In the genomic region with DNA sequence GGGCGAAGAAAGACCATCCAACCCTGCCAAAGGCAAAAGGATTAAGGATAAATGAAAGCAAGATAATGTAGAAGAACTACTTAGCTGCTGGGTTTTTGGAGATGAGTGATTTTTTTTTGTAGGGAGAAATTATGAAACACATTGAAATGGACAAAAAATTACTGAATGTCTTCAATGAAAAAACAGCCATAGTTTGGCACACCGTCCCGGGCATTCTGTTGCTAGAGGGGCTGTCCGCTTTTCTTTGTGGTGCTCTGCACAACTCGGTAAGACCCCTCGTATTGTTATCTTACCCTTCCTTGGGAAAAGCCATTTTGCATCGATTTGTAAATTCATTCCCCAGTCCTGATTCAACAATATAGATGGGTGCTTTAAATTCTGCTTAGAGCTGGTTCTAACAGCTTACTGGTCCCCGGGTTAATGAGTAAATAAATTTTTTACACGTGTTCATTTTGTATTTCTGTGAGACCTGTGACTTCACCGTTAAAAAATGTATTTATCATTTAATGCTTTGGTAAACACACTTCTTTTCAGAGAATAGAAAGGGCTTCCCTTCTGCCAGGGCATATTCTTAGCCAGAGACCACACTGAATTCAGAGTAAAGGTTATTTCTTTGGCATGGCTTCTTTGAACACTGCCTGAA, we compare ENCODE assay signal across 8 cellular contexts. TPM values are rescaled to one million over a fixed set of nuclear protein-coding genes. Genes with fewer than 3 reads are reported as not detected.
DNase-seq lines count a peak whose midpoint lies in the region; FAIRE-seq and TF ChIP-seq lines count a peak whose summit lies in the region.

No MANE protein-coding gene starts in this region.

- FAIRE-seq in keratinocyte (lab: Jason Lieb, UNC): no peak

- H3K4me3 ChIP-seq in SU-DHL-6 (ENCODE audit: insufficient read depth, low read length, poor library complexity, severe bottlenecking): peak overlapping the region; percentile 59
- peak overlapping the region; percentile 91 to 99 (median 98) for H3K4me3 ChIP-seq in keratinocyte (ENCODE audit: control insufficient read depth in 2 of 3, extremely low read depth in 1 of 3, insufficient read depth in 2 of 3, low read depth in 1 of 3, low read length in 3 of 3)
- H3K4me3 ChIP-seq in transverse colon: peak overlapping the region; percentile 21 to 91 (median 68)

- no peaks in the 10 kb centered on the region for H3K36me3 ChIP-seq in SU-DHL-6 (ENCODE audit: low read length)
- peaks cover 0 to 4% of the 10 kb centered on the region in 2 experiments for H3K36me3 ChIP-seq in keratinocyte (ENCODE audit: control insufficient read depth in 2 of 2, extremely low read depth in 1 of 2, insufficient read depth in 2 of 2, low read length in 2 of 2)
- H3K36me3 ChIP-seq in transverse colon: no peaks in the 10 kb centered on the region

- H3K9ac ChIP-seq in SU-DHL-6 (ENCODE audit: low read length) (peak overlapping the region; percentile 73), keratinocyte (ENCODE audit: control insufficient read depth, extremely low read depth, insufficient read depth, low read length) (peak overlapping the region; percentile 94)

- TF ChIP-seq POLR2A in transverse colon (IDR thresholded peaks at IDR 0.05): no peak

- H3K79me2 ChIP-seq in SU-DHL-6 (ENCODE audit: insufficient read depth, low read length) (peaks cover 38% of the 10 kb centered on the region), keratinocyte (ENCODE audit: control insufficient read depth, insufficient read depth, low read length) (peaks cover 39% of the 10 kb centered on the region)

- H3K9me3 ChIP-seq in SU-DHL-6 (ENCODE audit: insufficient read depth, low read length): no peaks in the 10 kb centered on the region
- no peaks in the 10 kb centered on the region for H3K9me3 ChIP-seq in keratinocyte (ENCODE audit: control insufficient read depth, low read depth, low read length)
- H3K9me3 ChIP-seq in transverse colon: no peaks in the 10 kb centered on the region

- no peaks in the 10 kb centered on the region for H3K9me1 ChIP-seq in keratinocyte (ENCODE audit: control insufficient read depth, extremely low read depth, insufficient read depth, low read length)

- H4K20me1 ChIP-seq in SU-DHL-6 (ENCODE audit: low read depth, low read length) (peaks cover 7% of the 10 kb centered on the region; the same call in 1 of the 2 replicates), keratinocyte (ENCODE audit: control insufficient read depth, extremely low read depth, insufficient read depth, low read length) (peaks cover 3% of the 10 kb centered on the region)

- H3K9me2 ChIP-seq in SU-DHL-6 (replicated peaks; ENCODE audit: insufficient read depth, low read length): no peaks in the 10 kb centered on the region

- DNase-seq in NCI-H2196 (lab: John Stamatoyannopoulos, UW; ENCODE audit: unreplicated experiment): peak; percentile 23
- no peak for DNase-seq in NCI-H2196 treated with DMSO at 0.1 percent for 48 hours (lab: John Stamatoyannopoulos, UW; ENCODE audit: unreplicated experiment)
- DNase-seq in keratinocyte (ENCODE audit: low read depth, low spot score): no peak
- DNase-seq in transverse colon: no peak
- no peak for DNase-seq in COR-L47 (lab: John Stamatoyannopoulos, UW)
- DNase-seq in Ammon's horn (ENCODE audit: low spot score): no peak
- no peak for DNase-seq in activated CD4-positive, alpha-beta T cell treated with anti-CD3 and anti-CD28 coated beads, Interleukin-2, amount 50 U/mL, for 48 hours

- peaks cover 36% of the 10 kb centered on the region for H3K4me1 ChIP-seq in keratinocyte (ENCODE audit: control insufficient read depth, extremely low read depth, insufficient read depth, low read length)
- H3K4me1 ChIP-seq in transverse colon: peaks cover 5 to 40% (median 30%) of the 10 kb centered on the region in 4 donors

- H3K27ac ChIP-seq in SU-DHL-6 (ENCODE audit: low read depth, low read length): peak overlapping the region; percentile 57; the same call in 1 of the 2 replicates
- peak overlapping the region; percentile 98 for H3K27ac ChIP-seq in keratinocyte (ENCODE audit: control insufficient read depth, insufficient read depth, low read length)
- peak overlapping the region; percentile 96 to 99 (median 98) for H3K27ac ChIP-seq in transverse colon

- no peaks in the 10 kb centered on the region for H3K27me3 ChIP-seq in SU-DHL-6 (ENCODE audit: low read length)
- no peaks in the 10 kb centered on the region for H3K27me3 ChIP-seq in keratinocyte (ENCODE audit: control insufficient read depth, extremely low read depth, insufficient read depth, low read length)
- H3K27me3 ChIP-seq in transverse colon: peaks cover 4% of the 10 kb centered on the region

- peak overlapping the region; percentile 47 for H2AFZ ChIP-seq in SU-DHL-6 (ENCODE audit: low read depth, low read length, severe bottlenecking)
- peak overlapping the region; percentile 61 for H2AFZ ChIP-seq in keratinocyte (ENCODE audit: control insufficient read depth, low read length)

- intact Hi-C loops in transverse colon (cut with DNase I; ENCODE audit: low total_unique reads): no loop called here

- dilution Hi-C loops in keratinocyte (cut with MboI; ENCODE audit: extremely low pct_ligation_motif_present, low sequenced_read_pairs): no loop called here

- no peak for TF ChIP-seq EP300 in transverse colon (IDR thresholded peaks at IDR 0.05; ENCODE audit: low read depth)

- 1 to 4% methylated on average over 8 to 10 of the region's 10 CpGs for WGBS in transverse colon (ENCODE audit: low coverage in 1 of 2), 2 donors

- H3K4me2 ChIP-seq in SU-DHL-6 (ENCODE audit: low read depth, low read length, poor library complexity, severe bottlenecking) (peak overlapping the region; percentile 94), keratinocyte (ENCODE audit: control insufficient read depth, extremely low read depth, insufficient read depth, low read depth, low read length) (peak overlapping the region; percentile 84)

- TF ChIP-seq CTCF in SU-DHL-6 (IDR thresholded peaks at IDR 0.05; ENCODE audit: insufficient read depth, low read length, poor library complexity, severe bottlenecking): no peak
- TF ChIP-seq CTCF in keratinocyte (optimal IDR thresholded peaks at IDR 0.05 in 1 of 3, IDR thresholded peaks at IDR 0.05 in 1 of 3, conservative IDR thresholded peaks at IDR 0.05 in 1 of 3; ENCODE audit: extremely low read depth in 1 of 3, insufficient read depth in 2 of 3, low read length in 3 of 3): no peak
- TF ChIP-seq CTCF in transverse colon (IDR thresholded peaks at IDR 0.05): peak in 1 of 5 experiments; percentile 1

- in situ Hi-C loops in transverse colon (cut with MboI; ENCODE audit: low pct_ligation_motif_present in 1 of 4, low pct_unique_long_range_greater_than_20kb in 1 of 4, low sequenced_read_pairs in 3 of 4): no loop called here

- H3F3A ChIP-seq in SU-DHL-6 (ENCODE audit: insufficient read depth): no peaks in the 10 kb centered on the region

RNA-seq across cellular contexts. Expression of gene LAPTM4A, which starts 0.9 kb away (rescaled TPM):
- polyA plus RNA-seq in keratinocyte: 254 to 509 TPM (median 460 TPM) in 3 replicates
- 67.7 TPM for polyA plus RNA-seq in keratinocyte (2011; ENCODE audit: low read depth)
- polyA plus RNA-seq in keratinocyte (2011; cell fraction: cytosol; rRNA removed): 226 and 462 TPM in 2 replicates
- 737 and 886 TPM in 2 replicates for polyA plus RNA-seq in keratinocyte (2011; cell fraction: nucleus; rRNA removed)
- polyA plus RNA-seq in keratinocyte (2012; ENCODE audit: low replicate concordance): 148 and 245 TPM in 2 replicates
- polyA minus RNA-seq in keratinocyte: 40.9 to 255 TPM (median 189 TPM) in 3 replicates
- polyA minus RNA-seq in keratinocyte (2011; cell fraction: cytosol; rRNA and poly(A)+ RNA removed): 91.5 TPM
- polyA minus RNA-seq in keratinocyte (2011; cell fraction: nucleus; rRNA and poly(A)+ RNA removed): 165 and 291 TPM in 2 replicates
- total RNA-seq in transverse colon: 100 to 1,000 TPM in 2 of 4 donors, 10 to 100 TPM in 2; 19.3 to 122 (median 75.3) TPM

RNA-seq across cellular contexts. Expression of gene MATN3, which starts 39.9 kb away (rescaled TPM):
- polyA plus RNA-seq in keratinocyte: 0.81 to 2.4 TPM (median 1.4 TPM) in 3 replicates
- polyA plus RNA-seq in keratinocyte (2011; ENCODE audit: low read depth): not detected
- polyA plus RNA-seq in keratinocyte (2011; cell fraction: cytosol; rRNA removed): 0.51 and 0.56 TPM in 2 replicates
- polyA plus RNA-seq in keratinocyte (2011; cell fraction: nucleus; rRNA removed): 1.7 and 2.5 TPM in 2 replicates
- 0.14 and 1.6 TPM in 2 replicates for polyA plus RNA-seq in keratinocyte (2012; ENCODE audit: low replicate concordance)
- 0.26 to 0.93 TPM (median 0.56 TPM) in 3 replicates for polyA minus RNA-seq in keratinocyte
- polyA minus RNA-seq in keratinocyte (2011; cell fraction: cytosol; rRNA and poly(A)+ RNA removed): not detected
- polyA minus RNA-seq in keratinocyte (2011; cell fraction: nucleus; rRNA and poly(A)+ RNA removed): 0.42 and 0.78 TPM in 2 replicates
- total RNA-seq in transverse colon: under 1 TPM in 2 of 4 donors, not detected in 2; 0.16 to 0.27 TPM
